22 cellular contexts compared by ENCODE assay signal in the genomic region with DNA sequence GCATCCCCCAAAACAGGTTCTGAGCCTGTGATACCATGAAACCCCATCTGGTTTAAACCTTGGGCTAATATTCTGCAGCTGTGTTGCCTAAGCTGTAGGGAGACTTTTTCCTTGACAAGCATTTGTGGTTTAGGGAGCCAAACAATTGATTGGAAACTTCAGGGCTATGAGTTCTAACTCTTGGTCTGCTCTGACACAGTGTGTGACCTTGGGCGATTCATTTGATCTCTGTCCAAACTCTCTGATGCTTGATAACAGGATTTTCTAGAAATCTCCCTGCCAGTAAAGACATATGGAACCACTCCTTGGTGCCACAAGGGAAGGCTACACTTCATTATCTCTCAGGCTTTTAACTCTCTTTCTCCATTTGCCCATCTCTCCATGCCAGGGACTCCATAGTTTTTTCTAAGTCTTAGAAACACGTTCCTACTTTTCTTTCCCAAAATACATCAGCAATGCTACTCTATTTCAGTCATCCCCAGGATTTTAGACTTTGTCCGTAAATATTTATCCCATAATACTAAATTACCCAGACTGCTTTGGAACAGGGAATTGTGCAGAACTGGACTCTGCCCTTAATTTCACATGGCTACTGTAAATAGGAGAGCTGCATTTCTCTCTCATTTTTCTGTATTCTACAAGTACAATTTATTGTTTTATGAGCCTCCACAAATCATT.
"Had no signal": no experiment of that assay in that cellular context is flagged by ENCODE, and none has a peak within 500 bp of the region (broad histone marks: within the 10 kb centered on the region; RNA-seq: fewer than 3 reads in every experiment).

No MANE protein-coding gene starts in this region.

- H3K4me3 ChIP-seq: body of pancreas, gastrocnemius medialis, uterus had no signal

- H3K9ac ChIP-seq: parathyroid adenoma had no signal

- DNase-seq: activated CD4-positive, alpha-beta memory T cell treated with anti-CD3 and anti-CD28 coated beads, Interleukin-2, amount 10 ng/mL, durations not matched to agents 7 days and 5 days; activated CD4-positive, alpha-beta T cell treated with anti-CD3 and anti-CD28 coated beads, Interleukin-2, amount 10 ng/mL, durations not matched to agents 24 days and 14 days; activated gamma-delta T cell; activated naive CD4-positive, alpha-beta T cell treated with anti-CD3 and anti-CD28 coated beads, Interleukin-2, amount 50 U/mL, for 16 hours; activated naive CD8-positive, alpha-beta T cell treated with anti-CD3 and anti-CD28 coated beads, Interleukin-2, amount 50 U/mL, for 24 hours; anterior cingulate cortex; body of pancreas; caudate nucleus; dermis blood vessel endothelial cell; effector CD8-positive, alpha-beta T cell; erythroblast; gastrocnemius medialis; hypothalamus; nucleus accumbens; right cardiac atrium; stimulated activated CD4-positive, alpha-beta T cell treated with anti-CD3 and anti-CD28 coated beads, Interleukin-1b, Interleukin-23, amount 100 ng/mL, for 48 hours; trophoblast cell; uterus had no signal

- ATAC-seq: activated CD4-positive, CD25-positive, alpha-beta regulatory T cell treated with anti-CD3 and anti-CD28 coated beads, Interleukin-2, amount 50 U/mL, for 24 hours; activated naive CD8-positive, alpha-beta T cell treated with anti-CD3 and anti-CD28 coated beads, Interleukin-2, amount 50 U/mL, for 24 hours; body of pancreas; gastrocnemius medialis; right cardiac atrium; stimulated activated memory B cell treated with anti-CD40 and anti-IgM and Interleukin-4, amounts not matched to agents 10 μg/mL and 1 μg/mL and 100 μg/mL, for 72 hours had no signal

- H3K9me3 ChIP-seq: body of pancreas, gastrocnemius medialis, uterus had no signal

- H2AFZ ChIP-seq: parathyroid adenoma had no signal

- H3K27ac ChIP-seq: body of pancreas, gastrocnemius medialis, parathyroid adenoma, uterus, VCaP had no signal

- H3K79me2 ChIP-seq: parathyroid adenoma had no signal

- H3K36me3 ChIP-seq: gastrocnemius medialis, uterus had no signal

- H3K4me1 ChIP-seq: body of pancreas, gastrocnemius medialis, parathyroid adenoma had no signal

- H3K27me3 ChIP-seq: body of pancreas, gastrocnemius medialis, uterus had no signal
